Comparison of ENCODE assay signal across 8 cellular contexts in genomic region chr11:88337342-88338222, GRCh38. TPM values are rescaled to one million over a fixed set of nuclear protein-coding genes. Genes with fewer than 3 reads are reported as not detected.
DNase-seq lines count a peak whose midpoint lies in the region; TF ChIP-seq lines count a peak whose summit lies in the region.

CTSC (minus strand) TSS chr11:88337736; CDS start chr11:88337672, 64 bp downstream.

- 1% methylated on average over 44 to 57 of the region's 57 CpGs for WGBS in testis, 2 donors

- peak within 1 kb of the TSS; percentile 96 for H2AFZ ChIP-seq in osteoblast (ENCODE audit: low read length)

- intact Hi-C loops in testis (cut with DNase I; ENCODE audit: low total_unique reads), result no loop called here

- H3K4me3 ChIP-seq in HAP-1 (peak within 1 kb of the TSS; percentile 60), MG63 (peak within 1 kb of the TSS; percentile 83), osteoblast (ENCODE audit: insufficient read depth, low read length) (peak within 1 kb of the TSS; percentile 91), testis (peak within 1 kb of the TSS; percentile 76 to 95)

- no peak for TF ChIP-seq CTCF in osteoblast (IDR thresholded peaks at IDR 0.05; ENCODE audit: extremely low read depth, low read depth, low read length)
- no peak for TF ChIP-seq CTCF in testis (IDR thresholded peaks at IDR 0.05)

- peaks cover 12% of the 10 kb centered on the region; the same call in 1 of the 2 replicates for H3K36me3 ChIP-seq in HAP-1 (replicated peaks)
- peaks cover 8% of the 10 kb centered on the region; the same call in 1 of the 2 replicates for H3K36me3 ChIP-seq in MG63
- H3K36me3 ChIP-seq in osteoblast (ENCODE audit: insufficient read depth, low read length), result peaks cover 9% of the 10 kb centered on the region
- no peaks in the 10 kb centered on the region for H3K36me3 ChIP-seq in testis (ENCODE audit: low read depth, missing control alignments)

- 0 out of 2 replicates have a peak, but pooled peaks cover 3% of the 10 kb centered on the region for H3K27me3 ChIP-seq in HAP-1 (ENCODE audit: low read depth)
- H3K27me3 ChIP-seq in MG63, result no peaks in the 10 kb centered on the region
- H3K27me3 ChIP-seq in osteoblast (ENCODE audit: insufficient read depth, low read length), result no peaks in the 10 kb centered on the region
- H3K27me3 ChIP-seq in testis, result no peaks in the 10 kb centered on the region

- H3K79me2 ChIP-seq in osteoblast (ENCODE audit: insufficient read depth, low read length), result peaks cover 14% of the 10 kb centered on the region

- peak within 1 kb of the TSS; percentile 92 for H3K4me2 ChIP-seq in osteoblast (ENCODE audit: insufficient read depth, low read length)

- no peak for TF ChIP-seq POLR2A in testis (IDR thresholded peaks at IDR 0.05)

- H3K4me1 ChIP-seq in HAP-1 (peaks cover 6% of the 10 kb centered on the region), osteoblast (ENCODE audit: insufficient read depth, low read length) (peaks cover 27% of the 10 kb centered on the region), testis (peaks cover 4% of the 10 kb centered on the region)

- peak; percentile 76 for DNase-seq in GM04504 (ENCODE audit: low read depth)
- DNase-seq in HAP-1 (ENCODE audit: low spot score in 2 of 2), result peak; percentile 86 to 96
- DNase-seq in MG63, result peak; percentile 91
- DNase-seq in SK-MEL-5 (ENCODE audit: low read depth, low spot score), result peak; percentile 89
- DNase-seq in activated naive CD4-positive, alpha-beta T cell treated with Interleukin-2 at 50 U/mL for 16 hours, result peak; percentile 94
- DNase-seq in globus pallidus (ENCODE audit: low spot score), result peak; percentile 61
- peak; percentile 94 for DNase-seq in osteoblast (ENCODE audit: insufficient read length, low spot score, missing footprints)
- peak; percentile 98 for DNase-seq in testis

- H3K9me3 ChIP-seq in HAP-1, result no peaks in the 10 kb centered on the region
- H3K9me3 ChIP-seq in MG63, result no peaks in the 10 kb centered on the region
- H3K9me3 ChIP-seq in osteoblast (ENCODE audit: low read depth, low read length), result no peaks in the 10 kb centered on the region
- H3K9me3 ChIP-seq in testis, result no peaks in the 10 kb centered on the region

- H3K27ac ChIP-seq in osteoblast (ENCODE audit: low read depth, low read length) (peak within 1 kb of the TSS; percentile 82), testis (peak within 1 kb of the TSS; percentile 73 to 90)

- in situ Hi-C loops in HAP-1 (cut with MboI; ENCODE audit: low sequenced_read_pairs), result no loop called here
- in situ Hi-C loops in SK-MEL-5 (cut with HindIII; ENCODE audit: low pct_unique_long_range_greater_than_20kb, low sequenced_read_pairs), result no loop called here

- H4K20me1 ChIP-seq in osteoblast (ENCODE audit: insufficient read depth, low read length), result no peaks in the 10 kb centered on the region

RNA-seq across cellular contexts. Expression of gene CTSC, which starts in this region (rescaled TPM):
- total RNA-seq in MG63 (2014; rRNA removed; shearing (Covaris generic); ENCODE audit: low replicate concordance), result 62.9 and 118 TPM in 2 replicates
- 216 and 235 TPM in 2 replicates for total RNA-seq in SK-MEL-5 (2014; rRNA removed; shearing (Covaris generic))
- polyA plus RNA-seq in SK-MEL-5 (2015; cell fraction: cytosol; rRNA removed), result 256 and 259 TPM in 2 replicates
- 85.1 and 111 TPM in 2 replicates for polyA plus RNA-seq in SK-MEL-5 (2015; cell fraction: nucleus; rRNA removed)
- 23.5 and 25.9 TPM in 2 replicates for total RNA-seq in osteoblast
- total RNA-seq in testis, result 10 to 100 TPM; 39.1 to 65.3 TPM
- polyA plus RNA-seq in testis (ENCODE audit: insufficient read depth, low read depth, low replicate concordance), result 71.0 TPM

Comparison
In these comparisons a context has a peak if more than half of its experiments do, and no peak if none do; other contexts are left out.
1. Peak in every context shown above with its lines: DNase-seq, H3K4me3 ChIP-seq and H3K27ac ChIP-seq.